In the genomic region with DNA sequence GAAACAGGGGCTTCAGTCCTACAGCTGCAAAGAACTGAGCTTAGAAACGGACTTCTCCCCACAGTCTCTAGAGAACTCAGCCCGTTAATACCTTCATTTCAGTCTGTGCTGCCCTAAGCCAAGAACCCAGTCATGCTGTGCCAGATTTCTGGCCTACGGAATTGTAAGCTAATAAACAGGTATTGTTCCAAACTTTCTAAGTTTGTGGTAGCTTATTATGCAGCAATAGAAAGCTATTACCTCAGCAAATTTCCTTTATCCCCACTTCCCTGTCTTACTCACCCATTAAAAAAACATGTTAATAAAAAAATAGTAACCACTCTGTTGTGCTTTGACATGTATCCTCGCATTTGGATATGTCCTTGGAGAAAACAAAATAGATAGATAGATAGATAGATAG, we compare ENCODE assay signal across 12 cellular contexts.
"Had no signal": no experiment of that assay in that cellular context is flagged by ENCODE, and none has a peak within 500 bp of the region (broad histone marks: within the 10 kb centered on the region; RNA-seq: fewer than 3 reads in every experiment).

No MANE protein-coding gene starts in this region.

- H3K36me3 ChIP-seq: esophagus muscularis mucosa had no signal

- DNase-seq: activated CD4-positive, alpha-beta T cell treated with anti-CD3 and anti-CD28 coated beads, Interleukin-2, amount 50 U/mL, for 1 hour; activated CD8-positive, alpha-beta memory T cell treated with anti-CD3 and anti-CD28 coated beads for 24 hours; activated naive CD8-positive, alpha-beta T cell treated with anti-CD3 and anti-CD28 coated beads for 36 hours; dorsolateral prefrontal cortex; glutamatergic neuron; left ventricle myocardium superior; mesendoderm; occipital lobe; stimulated activated CD4-positive, alpha-beta T cell treated with anti-CD3 and anti-CD28 coated beads, Interleukin-12 subunit alpha, Interleukin-12 subunit beta, amount 100 ng/mL, for 4 hours; stimulated activated CD4-positive, alpha-beta T cell treated with anti-CD3 and anti-CD28 coated beads, Interleukin-2, amount 100 ng/mL, for 24 hours had no signal

- H3K27me3 ChIP-seq: esophagus muscularis mucosa had no signal

- ATAC-seq: left ventricle myocardium superior, sciatic nerve had no signal

- H3K27ac ChIP-seq: dorsolateral prefrontal cortex, esophagus muscularis mucosa had no signal

- H3K4me3 ChIP-seq: dorsolateral prefrontal cortex, esophagus muscularis mucosa had no signal

- H3K9me3 ChIP-seq: esophagus muscularis mucosa had no signal
